Comparison of ENCODE assay signal across 8 cellular contexts in the genomic region with DNA sequence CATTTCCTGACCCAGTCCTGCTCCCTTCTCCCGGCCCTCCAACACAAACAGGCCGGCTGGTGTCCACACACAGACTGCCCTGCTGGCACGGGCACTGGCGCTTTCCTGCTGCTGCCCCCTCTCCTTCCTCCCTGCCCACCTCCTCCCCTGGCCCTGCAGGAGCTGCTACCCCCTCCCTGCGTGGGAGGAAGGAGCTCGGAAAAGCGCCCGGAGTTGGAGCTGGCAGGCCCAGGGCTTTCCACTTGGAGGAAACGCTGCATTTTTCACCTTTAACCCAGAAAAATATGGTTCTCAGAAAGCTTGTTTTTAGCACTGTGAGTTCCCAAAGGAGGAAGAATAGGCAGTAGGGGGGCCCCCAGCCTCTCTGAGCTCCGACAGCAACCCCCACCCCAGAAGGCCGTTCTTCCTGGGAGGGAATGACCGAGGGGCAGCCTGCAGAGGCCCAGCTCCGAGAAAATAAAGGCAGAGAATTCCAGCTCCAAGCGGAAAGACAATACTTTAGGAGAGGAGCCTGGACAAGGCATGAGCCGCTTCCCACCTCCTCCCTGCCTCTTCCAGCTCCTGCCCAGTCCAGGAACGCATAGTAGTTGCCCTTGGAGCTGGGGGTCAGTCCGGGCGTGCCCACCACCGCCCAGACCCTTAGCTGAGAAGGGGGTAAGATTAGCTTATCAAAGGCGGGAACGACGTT.
A peak's percentile ranks its signal among the peaks of the same experiment; 100 is the strongest.
DNase-seq lines count a peak whose midpoint lies in the region; ATAC-seq and TF ChIP-seq lines count a peak whose summit lies in the region.

No MANE protein-coding gene starts in this region.

- peak overlapping the region; percentile 12 for H3K27ac ChIP-seq in substantia nigra (ENCODE audit: low read depth, low read length, poor library complexity, severe bottlenecking)

- DNase-seq in M059J (ENCODE audit: low read depth): peak; percentile 42
- peak; percentile 41 for DNase-seq in medulla oblongata (ENCODE audit: extremely low spot score)
- DNase-seq in substantia nigra (lab: John Stamatoyannopoulos, UW): peak in 29 of 49 donors; percentile 18 to 74 (median 42)
- no peak for DNase-seq in RKO (ENCODE audit: low spot score)
- DNase-seq in erythroblast (lab: John Stamatoyannopoulos, UW): no peak
- DNase-seq in SIG-M5 treated with dmso at 0.1 percent for 504 hours (lab: John Stamatoyannopoulos, UW; ENCODE audit: unreplicated experiment): no peak
- DNase-seq in NCI-H524 treated with DMSO at 0.1 percent for 48 hours (lab: John Stamatoyannopoulos, UW): no peak

- TF ChIP-seq POLR2A in erythroblast (IDR thresholded peaks at IDR 0.05; ENCODE audit: low read length): no peak

- ATAC-seq in esophagus mucosa: peak; percentile 7

Comparison
In these comparisons a context has a peak if more than half of its experiments do, and no peak if none do; other contexts are left out.
1. DNase-seq: peak in M059J (single experiment), medulla oblongata (single experiment) and substantia nigra (29 of 49); none in RKO (single experiment), erythroblast (0 of 2), SIG-M5 treated with dmso at 0.1 percent for 504 hours (single experiment) and NCI-H524 treated with DMSO at 0.1 percent for 48 hours (single experiment).